In the genomic region with DNA sequence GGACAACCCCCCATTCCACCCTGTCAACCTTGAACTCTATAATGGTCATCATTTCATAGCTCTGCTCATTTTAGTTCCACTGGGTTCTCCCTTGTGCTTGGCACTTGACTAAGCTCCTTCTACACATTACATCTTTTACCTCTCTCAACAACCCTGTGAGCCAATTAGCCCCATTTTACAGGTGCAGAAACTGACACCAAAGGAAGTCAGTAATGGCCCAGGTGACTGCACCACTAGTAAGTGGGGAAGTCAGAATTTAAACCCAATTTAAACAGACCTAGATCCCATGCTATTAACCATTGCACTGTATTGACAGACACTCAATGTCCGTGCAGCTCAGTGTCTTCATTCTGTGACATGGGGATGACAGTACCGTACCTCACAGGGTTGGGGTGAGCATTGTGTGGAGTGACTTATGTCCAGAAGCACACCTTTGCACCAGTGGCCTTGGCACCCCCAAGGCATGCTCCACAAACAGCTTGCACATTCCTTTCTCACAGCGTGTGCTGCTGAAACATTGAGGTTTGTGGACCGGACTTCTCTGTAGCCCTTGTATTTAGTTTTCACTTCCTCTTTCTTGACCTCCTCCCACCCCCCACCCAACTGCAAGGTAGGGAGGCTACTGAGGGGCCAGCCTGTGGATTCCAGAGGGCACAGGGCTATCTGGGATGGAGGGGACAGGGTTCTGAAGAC, we compare ENCODE assay signal across 8 cellular contexts.
DNase-seq lines count a peak whose midpoint lies in the region; ATAC-seq and TF ChIP-seq lines count a peak whose summit lies in the region.

No MANE protein-coding gene starts in this region.

- no peaks in the 10 kb centered on the region for H3K9me3 ChIP-seq in neutrophil

- peak overlapping the region; percentile 100 for H3K27ac ChIP-seq in neutrophil

- peaks cover 43% of the 10 kb centered on the region for H3K36me3 Mint-ChIP-seq in T-helper 2 cell treated with Interferon-gamma antibody and Interleukin-4, amounts not matched to agents 5 μg/mL and 100 μg/mL, for 36 hours (ENCODE audit: low read depth)

- H3K4me3 ChIP-seq in neutrophil (ENCODE audit: low read depth in 1 of 2, low read length in 1 of 2): peak overlapping the region; percentile 55 to 70

- peaks cover 88 to 100% of the 10 kb centered on the region in 2 experiments for H3K4me1 ChIP-seq in neutrophil (ENCODE audit: control insufficient read depth in 1 of 2, insufficient read depth in 1 of 2, low read depth in 1 of 2, low read length in 1 of 2)

- ATAC-seq in HG02885 (IDR thresholded peaks at IDR 0.05; ENCODE audit: poor library complexity, unreplicated experiment): peak; percentile 60

- H3K9me3 Mint-ChIP-seq in T-helper 2 cell treated with Interferon-gamma antibody and Interleukin-4, amounts not matched to agents 5 μg/mL and 100 μg/mL, for 36 hours: no peaks in the 10 kb centered on the region

- H3K4me1 Mint-ChIP-seq in T-helper 2 cell treated with Interferon-gamma antibody and Interleukin-4, amounts not matched to agents 5 μg/mL and 100 μg/mL, for 36 hours (ENCODE audit: low read depth): peaks cover 89% of the 10 kb centered on the region

- H3K27ac Mint-ChIP-seq in T-helper 2 cell treated with Interferon-gamma antibody and Interleukin-4, amounts not matched to agents 5 μg/mL and 100 μg/mL, for 36 hours: peak overlapping the region; percentile 87

- peak overlapping the region; percentile 72 for H3K4me3 Mint-ChIP-seq in T-helper 2 cell treated with Interferon-gamma antibody and Interleukin-4, amounts not matched to agents 5 μg/mL and 100 μg/mL, for 36 hours

- no peak for TF ChIP-seq CTCF in neutrophil (IDR thresholded peaks at IDR 0.05)

- H3K27me3 ChIP-seq in neutrophil: no peaks in the 10 kb centered on the region

- peaks cover 15% of the 10 kb centered on the region for H3K36me3 ChIP-seq in neutrophil

- DNase-seq in T-helper 2 cell treated with Interferon-gamma antibody and Interleukin-4, amounts not matched to agents 5 μg/mL and 100 μg/mL, for 36 hours (ENCODE audit: low spot score): no peak
- no peak for DNase-seq in T-helper 2 cell
- DNase-seq in SKM-1 (lab: John Stamatoyannopoulos, UW; ENCODE audit: unreplicated experiment): peak; percentile 61
- no peak for DNase-seq in NK-92 (lab: John Stamatoyannopoulos, UW; ENCODE audit: unreplicated experiment)
- no peak for DNase-seq in GM19238 (ENCODE audit: insufficient read length, low spot score)
- DNase-seq in amygdala (lab: John Stamatoyannopoulos, UW): no peak

- no peaks in the 10 kb centered on the region for H3K27me3 Mint-ChIP-seq in T-helper 2 cell treated with Interferon-gamma antibody and Interleukin-4, amounts not matched to agents 5 μg/mL and 100 μg/mL, for 36 hours (ENCODE audit: low read depth)
